ENCODE assay signal across 8 cellular contexts in the genomic region with DNA sequence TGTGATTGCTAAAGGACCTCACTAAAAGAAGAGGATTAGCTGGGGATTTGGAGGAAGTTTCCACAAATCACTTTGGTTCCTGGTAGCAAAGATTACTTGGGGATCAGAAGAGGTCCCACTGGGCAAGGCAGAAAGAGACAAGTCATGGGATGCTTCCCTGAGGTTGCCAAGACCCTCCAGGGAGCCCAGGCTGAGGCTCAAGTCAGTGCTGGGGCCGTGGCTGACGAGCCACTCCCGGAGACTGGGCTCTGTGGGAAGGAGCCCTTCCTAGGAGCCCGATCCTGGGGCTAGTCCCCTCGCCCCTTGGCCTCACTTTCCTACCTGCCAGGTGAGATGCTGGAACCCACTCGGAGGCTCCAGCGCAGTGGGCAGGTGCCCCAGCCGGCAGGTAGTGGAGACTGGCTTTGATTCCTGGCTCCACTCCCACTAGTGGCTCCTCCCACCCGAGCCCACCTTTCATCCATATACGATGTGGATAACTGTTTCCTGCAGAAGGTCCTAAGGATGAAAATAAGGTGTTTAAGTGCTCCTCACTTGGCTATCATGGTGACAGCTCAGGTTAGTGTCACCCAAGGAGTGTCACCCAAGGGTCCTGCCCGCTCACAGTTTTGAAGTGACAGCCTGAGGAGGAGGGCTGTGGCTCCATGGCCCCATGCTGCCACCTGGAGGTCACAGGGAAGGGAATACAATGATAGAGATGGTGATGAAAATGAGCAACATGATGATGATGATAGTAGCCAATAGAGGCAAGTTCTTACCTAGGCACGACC.
DNase-seq lines count a peak whose midpoint lies in the region; ATAC-seq and TF ChIP-seq lines count a peak whose summit lies in the region.

No MANE protein-coding gene starts in this region.

- peak; percentile 67 for ATAC-seq in CD4-positive, alpha-beta T cell (ENCODE audit: poor library complexity)
- ATAC-seq in activated CD4-positive, alpha-beta T cell treated with anti-CD3 and anti-CD28 coated beads for 36 hours, result peak; percentile 84
- ATAC-seq in GM18867 (IDR thresholded peaks at IDR 0.05; ENCODE audit: unreplicated experiment), result no peak

- H3K4me1 Mint-ChIP-seq in CD4-positive, alpha-beta T cell (ENCODE audit: low read depth), result peaks cover 6% of the 10 kb centered on the region
- no peaks in the 10 kb centered on the region for H3K4me1 Mint-ChIP-seq in activated CD4-positive, alpha-beta T cell treated with anti-CD3 and anti-CD28 coated beads for 36 hours

- H3K36me3 ChIP-seq in HEK293 (ENCODE audit: control insufficient read depth in 2 of 2, insufficient read depth in 1 of 2, low read length in 2 of 2), result no peaks in the 10 kb centered on the region

- peaks cover 12% of the 10 kb centered on the region for H3K9me3 ChIP-seq in CD4-positive, alpha-beta T cell (ENCODE audit: control insufficient read depth, low read length)
- H3K9me3 ChIP-seq in HEK293 (ENCODE audit: control insufficient read depth, insufficient read depth, low read depth, low read length), result no peaks in the 10 kb centered on the region

- H3K4me3 ChIP-seq in HEK293 (ENCODE audit: low read depth, low read length), result no peak overlapping the region
- H3K4me3 ChIP-seq in choroid plexus epithelial cell (ENCODE audit: low read depth, low read length), result no peak overlapping the region
- no peak overlapping the region for H3K4me3 ChIP-seq in lower leg skin (ENCODE audit: low read depth, poor library complexity, severe bottlenecking)

- H3K36me3 Mint-ChIP-seq in CD4-positive, alpha-beta T cell (ENCODE audit: low read depth), result peaks cover 3% of the 10 kb centered on the region
- H3K36me3 Mint-ChIP-seq in activated CD4-positive, alpha-beta T cell treated with anti-CD3 and anti-CD28 coated beads for 36 hours (ENCODE audit: low read depth), result peaks cover 5% of the 10 kb centered on the region

- no peaks in the 10 kb centered on the region for H3K4me1 ChIP-seq in HEK293 (ENCODE audit: control insufficient read depth, insufficient read depth, low read length)

- CTCF ChIA-PET in CD4-positive, alpha-beta T cell (lab: Charles Lee), result interaction anchor here (0.6 to 2.7 kb wide), 5 partner anchors 369 to 542 kb away, joined by 3 to 15 read pairs (median 4); no protein-coding TSS in a partner anchor
- CTCF ChIA-PET in HEK293 (lab: Yijun Ruan, JAX), result interaction anchor here (0.5 to 13.3 kb wide), 22 partner anchors 11 to 790 kb away, joined by 3 to 358 read pairs (median 3); no protein-coding TSS in a partner anchor
- CTCF ChIA-PET in activated CD4-positive, alpha-beta T cell treated with anti-CD3 and anti-CD28 coated beads for 36 hours (lab: Charles Lee), result interaction anchor here (0.6 to 14.6 kb wide), 20 partner anchors 11 to 614 kb away, joined by 3 to 501 read pairs (median 3); a partner anchor contains a TSS

- TF ChIP-seq CTCF in CD4-positive, alpha-beta T cell (IDR thresholded peaks at IDR 0.05), result peak; percentile 81
- peak; percentile 86 for TF ChIP-seq CTCF in HEK293 (tag by site-specific recombination; IDR thresholded peaks at IDR 0.05)
- TF ChIP-seq CTCF in choroid plexus epithelial cell (conservative IDR thresholded peaks at IDR 0.05; ENCODE audit: low read depth, low read length), result peak; percentile 96
- TF ChIP-seq CTCF in lower leg skin (IDR thresholded peaks at IDR 0.05), result peak in 1 of 3 donors; percentile 14

- H3K27ac ChIP-seq in CD4-positive, alpha-beta T cell (ENCODE audit: low read depth, low read length), result no peak overlapping the region
- no peak overlapping the region for H3K27ac ChIP-seq in HEK293 (ENCODE audit: extremely low read depth, low read depth, low read length)

- H3K27ac Mint-ChIP-seq in CD4-positive, alpha-beta T cell, result no peak overlapping the region
- no peak overlapping the region for H3K27ac Mint-ChIP-seq in activated CD4-positive, alpha-beta T cell treated with anti-CD3 and anti-CD28 coated beads for 36 hours

- 43 to 46% methylated on average over 12 of the region's 12 CpGs for WGBS in lower leg skin, 2 donors

- no peaks in the 10 kb centered on the region for H3K27me3 ChIP-seq in CD4-positive, alpha-beta T cell (ENCODE audit: control insufficient read depth, insufficient read depth, low read length)

- peaks cover 6% of the 10 kb centered on the region for H3K9me3 Mint-ChIP-seq in CD4-positive, alpha-beta T cell
- H3K9me3 Mint-ChIP-seq in activated CD4-positive, alpha-beta T cell treated with anti-CD3 and anti-CD28 coated beads for 36 hours (ENCODE audit: low read depth), result peaks cover 18% of the 10 kb centered on the region

- POLR2A ChIA-PET in CD4-positive, alpha-beta T cell (lab: Charles Lee), result interaction anchor here (2.6 kb wide), 1 partner anchor 542 kb away, joined by 11 read pairs; no protein-coding TSS in a partner anchor
- POLR2A ChIA-PET in HEK293 (lab: Yijun Ruan, JAX), result no interaction called here
- POLR2A ChIA-PET in activated CD4-positive, alpha-beta T cell treated with anti-CD3 and anti-CD28 coated beads for 36 hours (lab: Charles Lee), result no interaction called here

- no peak for TF ChIP-seq POLR2A in lower leg skin (IDR thresholded peaks at IDR 0.05)

- H3K4me3 Mint-ChIP-seq in CD4-positive, alpha-beta T cell, result no peak overlapping the region
- no peak overlapping the region for H3K4me3 Mint-ChIP-seq in activated CD4-positive, alpha-beta T cell treated with anti-CD3 and anti-CD28 coated beads for 36 hours

- H3K27me3 Mint-ChIP-seq in CD4-positive, alpha-beta T cell, result peaks cover 5% of the 10 kb centered on the region
- H3K27me3 Mint-ChIP-seq in activated CD4-positive, alpha-beta T cell treated with anti-CD3 and anti-CD28 coated beads for 36 hours, result peaks cover 3% of the 10 kb centered on the region

- intact Hi-C loops in CD4-positive, alpha-beta T cell (cut with DNase I, micrococcal nuclease), result loop anchor here (1.0 to 10.0 kb wide), 8 partner anchors 229 to 616 kb away; a partner anchor contains a TSS
- intact Hi-C loops in activated CD4-positive, alpha-beta T cell treated with anti-CD3 and anti-CD28 coated beads for 36 hours (cut with DNase I, micrococcal nuclease), result loop anchor here (1.0 kb wide), 2 partner anchors 498 to 541 kb away; no protein-coding TSS in a partner anchor
- intact Hi-C loops in lower leg skin (cut with DNase I; ENCODE audit: low total_unique reads), result loop anchor here (2.0 kb wide), 1 partner anchor 498 kb away; no protein-coding TSS in a partner anchor

- peak; percentile 58 to 76 (median 66) for DNase-seq in CD4-positive, alpha-beta T cell
- peak; percentile 53 for DNase-seq in NCI-H345 treated with DMSO at 0.1 percent for 48 hours (lab: John Stamatoyannopoulos, UW; ENCODE audit: unreplicated experiment)
- DNase-seq in activated CD4-positive, alpha-beta T cell treated with anti-CD3 and anti-CD28 coated beads for 36 hours, result peak; percentile 88
- peak; percentile 66 for DNase-seq in choroid plexus epithelial cell (ENCODE audit: low read depth)
- peak; percentile 69 to 94 for DNase-seq in lower leg skin (ENCODE audit: low spot score in 2 of 2)
- peak; percentile 53 for DNase-seq in stimulated activated CD8-positive, alpha-beta memory T cell treated with anti-CD3 and anti-CD28 coated beads, Interleukin-12 subunit alpha, Interleukin-12 subunit beta, amount 100 ng/mL, for 1 hour (ENCODE audit: low read depth)

TF ChIP-seq in HEK293, 187 proteins besides CTCF, POLR2A, EP300 and RAD21 (continues in another document):
- TF ChIP-seq ZNF155 (tag by site-specific recombination; IDR thresholded peaks at IDR 0.05) (no peak), ZBTB17 (tag by site-specific recombination; IDR thresholded peaks at IDR 0.05) (peak; percentile 44; the same call in 1 of the 2 replicates), ZNF157 (tag by site-specific recombination; IDR thresholded peaks at IDR 0.05) (no peak), ZNF426 (tag by site-specific recombination; IDR thresholded peaks at IDR 0.05) (no peak), ZNF2 (tag by site-specific recombination; IDR thresholded peaks at IDR 0.05) (0 out of 2 replicates have a peak, but pooled peaks have one; percentile 51), ZNF302 (tag by site-specific recombination; IDR thresholded peaks at IDR 0.05; ENCODE audit: low read depth) (no peak), FEZF1 (tag by site-specific recombination; IDR thresholded peaks at IDR 0.05) (0 out of 2 replicates have a peak, but pooled peaks have one; percentile 17)
- TF ChIP-seq, protein P1, sequence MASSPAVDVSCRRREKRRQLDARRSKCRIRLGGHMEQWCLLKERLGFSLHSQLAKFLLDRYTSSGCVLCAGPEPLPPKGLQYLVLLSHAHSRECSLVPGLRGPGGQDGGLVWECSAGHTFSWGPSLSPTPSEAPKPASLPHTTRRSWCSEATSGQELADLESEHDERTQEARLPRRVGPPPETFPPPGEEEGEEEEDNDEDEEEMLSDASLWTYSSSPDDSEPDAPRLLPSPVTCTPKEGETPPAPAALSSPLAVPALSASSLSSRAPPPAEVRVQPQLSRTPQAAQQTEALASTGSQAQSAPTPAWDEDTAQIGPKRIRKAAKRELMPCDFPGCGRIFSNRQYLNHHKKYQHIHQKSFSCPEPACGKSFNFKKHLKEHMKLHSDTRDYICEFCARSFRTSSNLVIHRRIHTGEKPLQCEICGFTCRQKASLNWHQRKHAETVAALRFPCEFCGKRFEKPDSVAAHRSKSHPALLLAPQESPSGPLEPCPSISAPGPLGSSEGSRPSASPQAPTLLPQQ (tag by site-specific recombination; IDR thresholded peaks at IDR 0.05), result no peak
